27 cellular contexts compared by ENCODE assay signal in the genomic region with DNA sequence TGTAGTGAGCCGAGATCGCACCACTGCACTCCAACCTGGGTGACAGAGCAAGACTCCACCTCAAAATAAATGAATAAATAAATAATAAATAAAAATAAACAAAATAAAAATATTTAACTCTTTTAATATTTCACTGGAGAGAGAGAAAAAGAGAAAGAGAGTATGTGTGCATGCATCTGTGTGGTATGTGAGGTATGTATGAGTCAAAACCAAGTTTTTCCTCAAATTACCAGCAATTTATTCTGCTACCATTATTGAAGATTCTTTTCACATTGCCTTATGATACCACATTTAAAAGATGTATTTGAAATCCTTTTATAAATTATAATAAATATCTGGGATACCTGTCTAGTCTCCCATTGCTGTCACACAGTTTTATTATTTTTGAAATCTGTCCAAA.
DNase-seq lines count a peak whose midpoint lies in the region; ATAC-seq, FAIRE-seq and TF ChIP-seq lines count a peak whose summit lies in the region.
"Had no signal": no experiment of that assay in that cellular context is flagged by ENCODE, and none has a peak within 500 bp of the region (broad histone marks: within the 10 kb centered on the region; RNA-seq: fewer than 3 reads in every experiment).

No MANE protein-coding gene starts in this region.

- H3K9me3 ChIP-seq in keratinocyte (ENCODE audit: control insufficient read depth, low read depth, low read length) = no peaks in the 10 kb centered on the region
- H3K9me3 ChIP-seq: Caco-2, tibial nerve had no signal

- no peak for TF ChIP-seq CTCF in keratinocyte (optimal IDR thresholded peaks at IDR 0.05 in 1 of 3, IDR thresholded peaks at IDR 0.05 in 1 of 3, conservative IDR thresholded peaks at IDR 0.05 in 1 of 3; ENCODE audit: extremely low read depth in 1 of 3, insufficient read depth in 2 of 3, low read length in 3 of 3)
- TF ChIP-seq CTCF in osteocyte (IDR thresholded peaks at IDR 0.05) = no peak

- no peaks in the 10 kb centered on the region for H3K4me1 ChIP-seq in keratinocyte (ENCODE audit: control insufficient read depth, extremely low read depth, insufficient read depth, low read length)
- H3K4me1 ChIP-seq: Caco-2 had no signal

- peak overlapping the region; percentile 7 for H3K4me2 ChIP-seq in keratinocyte (ENCODE audit: control insufficient read depth, extremely low read depth, insufficient read depth, low read depth, low read length)
- H3K4me2 ChIP-seq: BLaER1 treated with 17β-estradiol and CSF1 and Interleukin-3, amounts not matched to agents 10 nM and 100 nM; hepatocyte had no signal

- H3K9ac ChIP-seq in keratinocyte (ENCODE audit: control insufficient read depth, extremely low read depth, insufficient read depth, low read length) = no peak overlapping the region
- H3K9ac ChIP-seq: BLaER1 treated with 17β-estradiol and CSF1 and Interleukin-3, amounts not matched to agents 10 nM and 100 nM had no signal

- H2AFZ ChIP-seq in keratinocyte (ENCODE audit: control insufficient read depth, low read length) = no peak overlapping the region
- H2AFZ ChIP-seq: hepatocyte had no signal

- in situ Hi-C loops in ACHN (cut with HindIII; ENCODE audit: low pct_ligation_motif_present, low pct_unique_long_range_greater_than_20kb, low sequenced_read_pairs) = no loop called here

- no peaks in the 10 kb centered on the region for H3K36me3 Mint-ChIP-seq in osteocyte (ENCODE audit: unreplicated experiment)

- no peaks in the 10 kb centered on the region for H3K9me3 Mint-ChIP-seq in osteocyte (ENCODE audit: unreplicated experiment)
- H3K9me3 Mint-ChIP-seq: activated CD8-positive, alpha-beta T cell treated with anti-CD3 and anti-CD28 coated beads for 36 hours; stimulated activated naive CD8-positive, alpha-beta T cell treated with anti-CD3 and anti-CD28 coated beads, Interleukin-15, Interleukin-2, amounts not matched to agents 100 ng/mL and 50 ng/mL, for 24 hours had no signal

- peaks cover 4% of the 10 kb centered on the region for H3K4me1 Mint-ChIP-seq in osteocyte (ENCODE audit: unreplicated experiment)

- no peaks in the 10 kb centered on the region for H4K20me1 ChIP-seq in keratinocyte (ENCODE audit: control insufficient read depth, extremely low read depth, insufficient read depth, low read length)
- H4K20me1 ChIP-seq: BLaER1 treated with 17β-estradiol and CSF1 and Interleukin-3, amounts not matched to agents 10 nM and 100 nM had no signal

- no peak overlapping the region for H3K27ac ChIP-seq in keratinocyte (ENCODE audit: control insufficient read depth, insufficient read depth, low read length)
- H3K27ac ChIP-seq: 22Rv1; BLaER1 treated with 17β-estradiol and CSF1 and Interleukin-3, amounts not matched to agents 10 nM and 100 nM; hepatocyte; tibial nerve had no signal

- H3K36me3 ChIP-seq in keratinocyte (ENCODE audit: control insufficient read depth in 2 of 2, extremely low read depth in 1 of 2, insufficient read depth in 2 of 2, low read length in 2 of 2) = no peaks in the 10 kb centered on the region
- H3K36me3 ChIP-seq: BLaER1 treated with 17β-estradiol and CSF1 and Interleukin-3, amounts not matched to agents 10 nM and 100 nM; tibial nerve had no signal

- no peak overlapping the region for H3K4me3 ChIP-seq in keratinocyte (ENCODE audit: control insufficient read depth in 2 of 3, extremely low read depth in 1 of 3, insufficient read depth in 2 of 3, low read depth in 1 of 3, low read length in 3 of 3)
- H3K4me3 ChIP-seq: BLaER1 treated with 17β-estradiol and CSF1 and Interleukin-3, amounts not matched to agents 10 nM and 100 nM; hepatocyte; lung; tibial nerve had no signal

- DNase-seq in ACHN (peak; percentile 44), HT1080 (ENCODE audit: low read depth) (peak; percentile 20), astrocyte of the hippocampus (ENCODE audit: low read depth, low spot score) (peak; percentile 41), keratinocyte (ENCODE audit: low read depth, low spot score) (no peak), NCI-H2107 treated with DMSO at 0.1 percent for 48 hours (lab: John Stamatoyannopoulos, UW; ENCODE audit: unreplicated experiment) (no peak), NCI-H2029 (lab: John Stamatoyannopoulos, UW) (no peak), osteocyte (ENCODE audit: extremely low spot score, unreplicated experiment) (no peak)
- DNase-seq: activated CD8-positive, alpha-beta T cell treated with anti-CD3 and anti-CD28 coated beads for 36 hours; activated gamma-delta T cell treated with Interleukin-2 at 50 U/mL for 16 hours; activated T-cell treated with anti-CD3 and anti-CD28 coated beads for 4 hours; Caco-2; dermis blood vessel endothelial cell; DND-41; MM.1S; NCI-H1436 treated with DMSO at 0.1 percent for 48 hours; NCI-H2171 treated with DMSO at 0.1 percent for 48 hours; NCI-H748 treated with DMSO at 0.1 percent for 48 hours; stimulated activated CD4-positive, alpha-beta T cell treated with anti-CD3 and anti-CD28 coated beads, Interleukin-4, amount 100 ng/mL, for 4 hours; T1000 had no signal

- H3K27me3 ChIP-seq in keratinocyte (ENCODE audit: control insufficient read depth, extremely low read depth, insufficient read depth, low read length) = no peaks in the 10 kb centered on the region
- H3K27me3 ChIP-seq: BLaER1 treated with 17β-estradiol and CSF1 and Interleukin-3, amounts not matched to agents 10 nM and 100 nM; hepatocyte; tibial nerve had no signal

- no peak for ATAC-seq in GM18520 (IDR thresholded peaks at IDR 0.05; ENCODE audit: unreplicated experiment)
- ATAC-seq: activated CD8-positive, alpha-beta T cell treated with anti-CD3 and anti-CD28 coated beads for 36 hours had no signal

- H3K27me3 Mint-ChIP-seq in osteocyte (ENCODE audit: unreplicated experiment) = no peaks in the 10 kb centered on the region
- H3K27me3 Mint-ChIP-seq: activated CD8-positive, alpha-beta T cell treated with anti-CD3 and anti-CD28 coated beads for 36 hours; stimulated activated naive CD8-positive, alpha-beta T cell treated with anti-CD3 and anti-CD28 coated beads, Interleukin-15, Interleukin-2, amounts not matched to agents 100 ng/mL and 50 ng/mL, for 24 hours had no signal

- dilution Hi-C loops in keratinocyte (cut with MboI; ENCODE audit: extremely low pct_ligation_motif_present, low sequenced_read_pairs) = no loop called here

- FAIRE-seq in keratinocyte (lab: Jason Lieb, UNC) = no peak

- H3K9me1 ChIP-seq in keratinocyte (ENCODE audit: control insufficient read depth, extremely low read depth, insufficient read depth, low read length) = no peaks in the 10 kb centered on the region

- H3K79me2 ChIP-seq in keratinocyte (ENCODE audit: control insufficient read depth, insufficient read depth, low read length) = no peaks in the 10 kb centered on the region
- H3K79me2 ChIP-seq: hepatocyte had no signal

- no peak overlapping the region for H3K27ac Mint-ChIP-seq in osteocyte (ENCODE audit: unreplicated experiment)
- H3K27ac Mint-ChIP-seq: activated CD8-positive, alpha-beta T cell treated with anti-CD3 and anti-CD28 coated beads for 36 hours; IgD-negative memory B cell; stimulated activated naive CD8-positive, alpha-beta T cell treated with anti-CD3 and anti-CD28 coated beads, Interleukin-15, Interleukin-2, amounts not matched to agents 100 ng/mL and 50 ng/mL, for 24 hours had no signal

- H3K4me3 Mint-ChIP-seq in osteocyte (ENCODE audit: unreplicated experiment) = no peak overlapping the region
- H3K4me3 Mint-ChIP-seq: activated CD8-positive, alpha-beta T cell treated with anti-CD3 and anti-CD28 coated beads for 36 hours; IgD-negative memory B cell; stimulated activated naive CD8-positive, alpha-beta T cell treated with anti-CD3 and anti-CD28 coated beads, Interleukin-15, Interleukin-2, amounts not matched to agents 100 ng/mL and 50 ng/mL, for 24 hours had no signal

Comparison
In these comparisons a context has a peak if more than half of its experiments do, and no peak if none do; other contexts are left out.
1. DNase-seq: peak in ACHN (single experiment), HT1080 (single experiment) and astrocyte of the hippocampus (single experiment); none in keratinocyte (single experiment), NCI-H2107 treated with DMSO at 0.1 percent for 48 hours (single experiment), NCI-H2029 (single experiment) and osteocyte (single experiment).